Comparison of ENCODE assay signal across 23 cellular contexts in the genomic region with DNA sequence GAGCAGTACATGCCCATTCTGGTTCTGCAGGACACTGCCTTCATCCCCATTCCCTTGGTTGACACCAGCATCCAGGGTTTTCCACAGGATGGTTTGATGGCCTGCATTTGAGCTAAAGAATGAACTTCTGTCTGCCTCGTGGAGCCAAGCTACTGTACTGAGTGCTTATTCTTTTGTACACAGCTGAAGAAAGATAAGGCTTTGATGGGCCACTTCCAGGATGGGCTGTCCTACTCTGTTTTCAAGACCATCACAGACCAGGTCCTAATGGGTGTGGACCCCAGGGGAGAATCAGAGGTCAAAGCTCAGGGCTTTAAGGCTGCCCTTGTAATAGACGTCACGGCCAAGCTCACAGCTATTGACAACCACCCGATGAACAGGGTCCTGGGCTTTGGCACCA. TPM values are rescaled to one million over a fixed set of nuclear protein-coding genes. Genes with fewer than 3 reads are reported as not detected.
"Had no signal": no experiment of that assay in that cellular context is flagged by ENCODE, and none has a peak within 500 bp of the region (broad histone marks: within the 10 kb centered on the region; RNA-seq: fewer than 3 reads in every experiment).

No MANE protein-coding gene starts in this region.

- H3K4me1 ChIP-seq: gastrocnemius medialis, pancreas, testis, uterus had no signal

- DNase-seq: dorsolateral prefrontal cortex; effector CD4-positive, alpha-beta T cell; foreskin fibroblast; gastrocnemius medialis; left ventricle myocardium superior; lower lobe of right lung; natural killer cell; pancreas; stimulated activated CD4-positive, alpha-beta T cell treated with anti-CD3 and anti-CD28 coated beads, Interleukin-4, amount 100 ng/mL, for 4 hours; stimulated activated naive CD8-positive, alpha-beta T cell treated with anti-CD3 and anti-CD28 coated beads, Interleukin-15, Interleukin-2, amounts not matched to agents 100 U/mL and 50 U/mL, for 24 hours; substantia nigra; testis; tibial artery; uterus had no signal

- H3K27me3 ChIP-seq: dorsolateral prefrontal cortex, gastrocnemius medialis, pancreas, testis, tibial artery, uterus had no signal

- ATAC-seq: esophagus mucosa; gastrocnemius medialis; left ventricle myocardium superior; natural killer cell; pancreas; sciatic nerve; stimulated activated memory B cell treated with anti-CD40 and anti-IgM and Interleukin-4, amounts not matched to agents 10 μg/mL and 1 μg/mL and 100 μg/mL, for 72 hours; stimulated activated naive CD8-positive, alpha-beta T cell treated with anti-CD3 and anti-CD28 coated beads, Interleukin-15, Interleukin-2, amounts not matched to agents 100 U/mL and 50 U/mL, for 24 hours had no signal

- H3K36me3 ChIP-seq: gastrocnemius medialis, lower lobe of right lung, neutrophil, pancreas, tibial artery, uterus had no signal

- H3K4me2 ChIP-seq: smooth muscle cell had no signal

- H3K27ac ChIP-seq: dorsolateral prefrontal cortex, epithelial cell of prostate, gastrocnemius medialis, lower lobe of right lung, neutrophil, pancreas, testis, tibial artery, uterus had no signal

- H3K9me3 ChIP-seq: gastrocnemius medialis, lower lobe of right lung, neutrophil, pancreas, testis, tibial artery, uterus had no signal

- H3K4me3 ChIP-seq: dorsolateral prefrontal cortex, gastrocnemius medialis, lower lobe of right lung, pancreas, smooth muscle cell, testis, tibial artery, uterus had no signal

RNA-seq across cellular contexts. Expression of gene BCL2L14, which starts 23.7 kb away (rescaled TPM):
- total RNA-seq: gastrocnemius medialis, glomerular endothelial cell, left ventricle myocardium superior, sciatic nerve, smooth muscle cell, uterus had no signal
- polyA plus RNA-seq: keratinocyte, neural cell, smooth muscle cell had no signal
